22 cellular contexts compared by ENCODE assay signal in the genomic region with DNA sequence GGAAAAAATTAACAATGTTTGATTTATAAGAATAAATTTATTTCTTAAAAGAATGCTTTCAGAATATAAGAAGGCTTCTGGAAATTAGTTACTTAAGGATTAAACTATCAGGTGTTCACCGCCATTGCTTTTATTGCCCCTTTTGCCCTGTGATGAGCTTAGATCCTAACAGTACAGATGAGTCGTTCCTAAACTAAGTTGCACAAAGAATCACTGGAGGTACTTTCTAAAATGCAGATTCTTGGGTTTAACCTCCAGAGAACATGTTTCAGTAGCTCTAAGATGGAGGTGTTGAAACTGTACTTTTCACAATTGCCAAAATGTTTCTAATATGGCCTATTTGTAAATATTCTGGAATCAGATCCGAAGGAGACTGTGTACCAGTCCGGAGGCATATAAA.
"Had no signal": no experiment of that assay in that cellular context is flagged by ENCODE, and none has a peak within 500 bp of the region (broad histone marks: within the 10 kb centered on the region; RNA-seq: fewer than 3 reads in every experiment).

No MANE protein-coding gene starts in this region.

- H3K27me3 Mint-ChIP-seq: dendritic cell treated with granulocyte-macrophage colony-stimulating factor and Interleukin-4, amounts not matched to agents 40 ng/mL and 50 ng/mL, for 4 days; naive B cell; natural killer cell treated with Interleukin-12 subunit alpha and Interleukin-12 subunit beta and Interleukin-15 and Interleukin-18, amount 100 ng/mL, for 72 hours; stimulated activated naive CD8-positive, alpha-beta T cell treated with anti-CD3 and anti-CD28 coated beads, Interleukin-15, Interleukin-2, amounts not matched to agents 100 ng/mL and 50 ng/mL, for 24 hours had no signal

- H3K4me3 Mint-ChIP-seq: dendritic cell treated with granulocyte-macrophage colony-stimulating factor and Interleukin-4, amounts not matched to agents 40 ng/mL and 50 ng/mL, for 4 days; mesothelial cell of epicardium; naive B cell; natural killer cell treated with Interleukin-12 subunit alpha and Interleukin-12 subunit beta and Interleukin-15 and Interleukin-18, amount 100 ng/mL, for 72 hours; neural crest cell; stimulated activated effector memory CD8-positive, alpha-beta T cell treated with anti-CD3 and anti-CD28 coated beads, Interleukin-12 subunit alpha, Interleukin-12 subunit beta, amount 100 ng/mL, for 72 hours; stimulated activated naive CD8-positive, alpha-beta T cell treated with anti-CD3 and anti-CD28 coated beads, Interleukin-15, Interleukin-2, amounts not matched to agents 100 ng/mL and 50 ng/mL, for 24 hours had no signal

- H3K36me3 Mint-ChIP-seq: mesothelial cell of epicardium; naive B cell; natural killer cell treated with Interleukin-12 subunit alpha and Interleukin-12 subunit beta and Interleukin-15 and Interleukin-18, amount 100 ng/mL, for 72 hours; stimulated activated effector memory CD8-positive, alpha-beta T cell treated with anti-CD3 and anti-CD28 coated beads, Interleukin-12 subunit alpha, Interleukin-12 subunit beta, amount 100 ng/mL, for 72 hours had no signal

- H3K9me3 Mint-ChIP-seq: dendritic cell treated with granulocyte-macrophage colony-stimulating factor and Interleukin-4, amounts not matched to agents 40 ng/mL and 50 ng/mL, for 4 days; mesothelial cell of epicardium; naive B cell; natural killer cell treated with Interleukin-12 subunit alpha and Interleukin-12 subunit beta and Interleukin-15 and Interleukin-18, amount 100 ng/mL, for 72 hours; neural crest cell; stimulated activated effector memory CD8-positive, alpha-beta T cell treated with anti-CD3 and anti-CD28 coated beads, Interleukin-12 subunit alpha, Interleukin-12 subunit beta, amount 100 ng/mL, for 72 hours; stimulated activated naive CD8-positive, alpha-beta T cell treated with anti-CD3 and anti-CD28 coated beads, Interleukin-15, Interleukin-2, amounts not matched to agents 100 ng/mL and 50 ng/mL, for 24 hours had no signal

- ATAC-seq: foreskin keratinocyte; gastroesophageal sphincter; heart left ventricle; left cardiac atrium; left lung; mucosa of descending colon; natural killer cell treated with Interleukin-12 subunit alpha and Interleukin-12 subunit beta and Interleukin-15 and Interleukin-18, amount 100 ng/mL, for 72 hours; stimulated activated effector memory CD8-positive, alpha-beta T cell treated with anti-CD3 and anti-CD28 coated beads, Interleukin-12 subunit alpha, Interleukin-12 subunit beta, amount 100 ng/mL, for 72 hours; upper lobe of right lung had no signal

- H3K27ac Mint-ChIP-seq: dendritic cell treated with granulocyte-macrophage colony-stimulating factor and Interleukin-4, amounts not matched to agents 40 ng/mL and 50 ng/mL, for 4 days; mesothelial cell of epicardium; natural killer cell treated with Interleukin-12 subunit alpha and Interleukin-12 subunit beta and Interleukin-15 and Interleukin-18, amount 100 ng/mL, for 72 hours; stimulated activated effector memory CD8-positive, alpha-beta T cell treated with anti-CD3 and anti-CD28 coated beads, Interleukin-12 subunit alpha, Interleukin-12 subunit beta, amount 100 ng/mL, for 72 hours; stimulated activated naive CD8-positive, alpha-beta T cell treated with anti-CD3 and anti-CD28 coated beads, Interleukin-15, Interleukin-2, amounts not matched to agents 100 ng/mL and 50 ng/mL, for 24 hours had no signal

- DNase-seq: colonic mucosa; effector memory CD4-positive, alpha-beta T cell; foreskin keratinocyte; heart left ventricle; left cardiac atrium; left lung; mesenchymal stem cell; mucosa of descending colon; naive B cell; sigmoid colon; stimulated activated CD4-positive, alpha-beta T cell treated with anti-CD3 and anti-CD28 coated beads, Interleukin-2, amount 100 ng/mL, for 24 hours; stimulated activated CD4-positive, alpha-beta T cell treated with anti-CD3 and anti-CD28 coated beads, Interleukin-4, amount 100 ng/mL, for 24 hours; transverse colon; upper lobe of right lung; uterus had no signal
